In genomic region chr10:11237571-11237970, GRCh38 we compare ENCODE assay signal across 12 cellular contexts.
DNase-seq lines count a peak whose midpoint lies in the region; ATAC-seq, FAIRE-seq and TF ChIP-seq lines count a peak whose summit lies in the region.
"Had no signal": no experiment of that assay in that cellular context is flagged by ENCODE, and none has a peak within 500 bp of the region (broad histone marks: within the 10 kb centered on the region; RNA-seq: fewer than 3 reads in every experiment).

No MANE protein-coding gene starts in this region.

- no peak overlapping the region for H3K4me3 Mint-ChIP-seq in MCF 10A (ENCODE audit: unreplicated experiment)

- H3K27me3 ChIP-seq in GM06990 (replicated peaks; ENCODE audit: control insufficient read depth, insufficient read depth, low read length) (no peaks in the 10 kb centered on the region), GM12878 (replicated peaks in 1 of 2; ENCODE audit: control insufficient read depth in 2 of 2, insufficient read depth in 2 of 2, low read length in 1 of 2) (no peaks in the 10 kb centered on the region)
- H3K27me3 ChIP-seq: tibial nerve had no signal

- CTCF ChIA-PET in GM12878 (lab: Yijun Ruan, JAX) = interaction anchor here (1.2 to 4.4 kb wide), 7 partner anchors 10 to 92 kb away, joined by 3 to 27 read pairs (median 7); no protein-coding TSS in a partner anchor
- CTCF ChIA-PET in MCF 10A (lab: Yijun Ruan, JAX) = no interaction called here

- peak; percentile 31 for ATAC-seq in GM19463 (IDR thresholded peaks at IDR 0.05; ENCODE audit: unreplicated experiment)
- ATAC-seq in HG03558 (IDR thresholded peaks at IDR 0.05; ENCODE audit: extremely low read depth, unreplicated experiment) = peak; percentile 24
- peak; percentile 65 for ATAC-seq in GM12878
- no peak for ATAC-seq in omental fat pad (ENCODE audit: low FRiP score)

- peak; percentile 67 for DNase-seq in GM06990 (ENCODE audit: extremely low read depth, insufficient read length)
- DNase-seq in GM12878 (ENCODE audit: low read depth, low spot score) = no peak
- no peak for DNase-seq in NCI-H2227 (lab: John Stamatoyannopoulos, UW; ENCODE audit: unreplicated experiment)
- DNase-seq in NCI-H526 (lab: John Stamatoyannopoulos, UW) = no peak
- no peak for DNase-seq in omental fat pad (ENCODE audit: low spot score)
- DNase-seq in MCF 10A (ENCODE audit: unreplicated experiment) = no peak
- DNase-seq: glutamatergic neuron, NCI-H1694 had no signal

- TF ChIP-seq RAD21 in GM12878 (IDR thresholded peaks at IDR 0.05; ENCODE audit: insufficient read depth, low read depth, low read length) = no peak

- no peak overlapping the region for H2AFZ ChIP-seq in GM12878 (ENCODE audit: control insufficient read depth, low read depth, low read length)

- H3K4me1 Mint-ChIP-seq in MCF 10A (ENCODE audit: insufficient read depth, unreplicated experiment) = no peaks in the 10 kb centered on the region

- H3K4me3 ChIP-seq in GM06990 (replicated peaks; ENCODE audit: low read depth, low read length) = no peak overlapping the region
- no peak overlapping the region; the same call in 1 of the 2 replicates for H3K4me3 ChIP-seq in GM12878
- H3K4me3 ChIP-seq: tibial nerve had no signal

- peaks cover 5% of the 10 kb centered on the region for H3K36me3 ChIP-seq in GM06990 (ENCODE audit: control insufficient read depth, insufficient read depth, low read length)
- H3K36me3 ChIP-seq in GM12878 (ENCODE audit: control insufficient read depth in 2 of 2, insufficient read depth in 2 of 2, low read length in 1 of 2) = peaks cover 6 to 17% of the 10 kb centered on the region in 2 experiments

- RAD21 ChIA-PET in GM12878 (lab: Charles Lee; ENCODE audit: unreplicated experiment) = interaction anchor here (1.3 to 15.0 kb wide), 10 partner anchors 8 to 124 kb away, joined by 3 to 212 read pairs (median 18); no protein-coding TSS in a partner anchor

- BruUV-seq in GM12878 (replicated peaks; lab: Mats Ljungman, UMichigan) (no TSS peak), MCF 10A (replicated peaks; lab: Mats Ljungman, UMichigan) (no TSS peak)

- TF ChIP-seq EP300 in GM12878 (IDR thresholded peaks at IDR 0.05; ENCODE audit: borderline replicate concordance in 1 of 2, control insufficient read depth in 1 of 2, low read depth in 2 of 2, low read length in 2 of 2) = peak; percentile 82 to 89; a peak in 2 of 4 replicates

- TF ChIP-seq CTCF in GM06990 (IDR thresholded peaks at IDR 0.05; ENCODE audit: insufficient read depth, low read length, poor library complexity, severe bottlenecking) = no peak
- TF ChIP-seq CTCF in GM12878 (IDR thresholded peaks at IDR 0.05 in 2 of 3, conservative IDR thresholded peaks at IDR 0.05 in 1 of 3; ENCODE audit: control insufficient read depth in 2 of 3, extremely low read depth in 1 of 3, insufficient read depth in 1 of 3, low read depth in 3 of 3, low read length in 3 of 3) = no peak
- no peak for TF ChIP-seq CTCF in omental fat pad (IDR thresholded peaks at IDR 0.05)
- no peak for TF ChIP-seq CTCF in MCF 10A (IDR thresholded peaks at IDR 0.05; ENCODE audit: unreplicated experiment)

- H3K36me3 Mint-ChIP-seq in MCF 10A (ENCODE audit: insufficient read depth, unreplicated experiment) = no peaks in the 10 kb centered on the region

- peaks cover 76% of the 10 kb centered on the region for H3K4me1 ChIP-seq in GM12878 (ENCODE audit: control insufficient read depth, insufficient read depth, low read length)

- no peak; the same call in 1 of the 2 replicates for TF ChIP-seq POLR2A in GM12878 (IDR thresholded peaks at IDR 0.05; ENCODE audit: low read depth, low read length)

- intact Hi-C loops in GM12878 (cut with micrococcal nuclease; ENCODE audit: unreplicated experiment) (no loop called here), MCF 10A (cut with micrococcal nuclease) (no loop called here)

- no peak for FAIRE-seq in GM12878 (lab: Jason Lieb, UNC)
- FAIRE-seq: colon had no signal

- SMC1A ChIA-PET in GM12878 (lab: Charles Lee; ENCODE audit: uncharacterized antibody, unreplicated experiment) = interaction anchor here (0.7 to 15.6 kb wide), 14 partner anchors 8 to 87 kb away, joined by 3 to 417 read pairs (median 5); no protein-coding TSS in a partner anchor

- peak overlapping the region; percentile 78 for H3K4me2 ChIP-seq in GM12878 (ENCODE audit: control insufficient read depth, insufficient read depth)

- H3K9ac ChIP-seq in GM12878 (ENCODE audit: control insufficient read depth, insufficient read depth, low read length) = peak overlapping the region; percentile 39; the same call in 1 of the 2 replicates

- WGBS in GM12878 (ENCODE audit: insufficient coverage, insufficient replicate concordance, low lambda C conversion rate, missing lambda C conversion rate) = 0% methylated on average over 7 of the region's 7 CpGs

- peaks cover 22% of the 10 kb centered on the region for H3K27me3 Mint-ChIP-seq in MCF 10A (ENCODE audit: insufficient read depth, unreplicated experiment)

- H3K79me2 ChIP-seq in GM12878 (ENCODE audit: control insufficient read depth, insufficient read depth, low read length) = peaks cover 95% of the 10 kb centered on the region

- POLR2A ChIA-PET in GM12878 (lab: Charles Lee) = interaction anchor here (1.1 to 5.3 kb wide), 7 partner anchors 9 to 73 kb away, joined by 3 to 33 read pairs (median 4); no protein-coding TSS in a partner anchor
- POLR2A ChIA-PET in MCF 10A (lab: Yijun Ruan, JAX) = no interaction called here

- peak overlapping the region; percentile 74 for H3K27ac ChIP-seq in GM12878 (ENCODE audit: control insufficient read depth, insufficient read depth)
- H3K27ac ChIP-seq: tibial nerve had no signal

- H3K9me3 ChIP-seq in GM12878 (replicated peaks; ENCODE audit: control insufficient read depth, insufficient read depth, low read length) = no peaks in the 10 kb centered on the region
- H3K9me3 ChIP-seq: tibial nerve had no signal

- no peaks in the 10 kb centered on the region for H3K9me3 Mint-ChIP-seq in MCF 10A (ENCODE audit: unreplicated experiment)

- in situ Hi-C loops in GM12878 (cut with MboI) = no loop called here

- H4K20me1 ChIP-seq in GM12878 (ENCODE audit: control insufficient read depth, insufficient read depth) = no peaks in the 10 kb centered on the region

- H3K27ac Mint-ChIP-seq in MCF 10A (ENCODE audit: low read depth, unreplicated experiment) = no peak overlapping the region

TF ChIP-seq in GM12878, 131 proteins besides CTCF, POLR2A, EP300 and RAD21 (continues in another document):
- peak; percentile 82 for TF ChIP-seq IKZF1 (conservative IDR thresholded peaks at IDR 0.05)
- TF ChIP-seq RELB (IDR thresholded peaks at IDR 0.05; ENCODE audit: low read depth) = peak; percentile 68; the same call in 1 of the 2 replicates
- TF ChIP-seq IRF4 (IDR thresholded peaks at IDR 0.05; ENCODE audit: low read depth, low read length) = 0 out of 2 replicates have a peak, but pooled peaks have one; percentile 38
- TF ChIP-seq CBX5 (IDR thresholded peaks at IDR 0.05; ENCODE audit: low read depth) = no peak
- 0 out of 2 replicates have a peak, but pooled peaks have one; percentile 52 for TF ChIP-seq NR2F1 (conservative IDR thresholded peaks at IDR 0.05)
- peak; percentile 77 for TF ChIP-seq PKNOX1 (IDR thresholded peaks at IDR 0.05)
- no peak for TF ChIP-seq NR2C1 (IDR thresholded peaks at IDR 0.05)
- peak; percentile 67 for TF ChIP-seq SKIL (IDR thresholded peaks at IDR 0.05; ENCODE audit: low read depth, poor library complexity, severe bottlenecking)
- TF ChIP-seq TCF3 (IDR thresholded peaks at IDR 0.05; ENCODE audit: borderline replicate concordance, insufficient read depth, low read depth, low read length) = peak; percentile 95
